In genomic region chr2:86436328-86436727, GRCh38 we compare ENCODE assay signal across 28 cellular contexts.
"Had no signal": no experiment of that assay in that cellular context is flagged by ENCODE, and none has a peak within 500 bp of the region (broad histone marks: within the 10 kb centered on the region; RNA-seq: fewer than 3 reads in every experiment).

No MANE protein-coding gene starts in this region.

- ATAC-seq: left colon; left lung; natural killer cell; psoas muscle; right lobe of liver; stimulated activated memory B cell treated with anti-CD40 and anti-IgM and Interleukin-4, amounts not matched to agents 10 μg/mL and 1 μg/mL and 100 μg/mL, for 72 hours; stimulated activated naive CD8-positive, alpha-beta T cell treated with anti-CD3 and anti-CD28 coated beads, Interleukin-15, amount 100 ng/mL, for 72 hours; upper lobe of right lung had no signal

- H3K4me1 ChIP-seq: left lung, neural progenitor cell, parathyroid adenoma, psoas muscle, right lobe of liver, upper lobe of right lung had no signal

- H3K36me3 ChIP-seq: left lung, neutrophil, right lobe of liver, thyroid gland, upper lobe of right lung had no signal

- DNase-seq: hypothalamus; immature natural killer cell; kidney; left colon; left lung; mesendoderm; naive B cell; natural killer cell; nephron progenitor cell; occipital lobe; psoas muscle; right lobe of liver; stimulated activated CD4-positive, alpha-beta T cell treated with anti-CD3 and anti-CD28 coated beads, Interleukin-1b, Interleukin-23, amount 100 ng/mL, for 48 hours; stimulated activated CD4-positive, alpha-beta T cell treated with anti-CD3 and anti-CD28 coated beads, Interleukin-2, amount 100 ng/mL, for 48 hours; stimulated activated CD4-positive, alpha-beta T cell treated with anti-CD3 and anti-CD28 coated beads, Interleukin-4, amount 100 ng/mL, for 4 hours; stimulated activated CD8-positive, alpha-beta memory T cell treated with anti-CD3 and anti-CD28 coated beads, Interleukin-4, amount 100 ng/mL, for 48 hours; stimulated activated naive CD4-positive, alpha-beta T cell treated with Interleukin-2 at 50 U/mL for 16 hours; stimulated activated naive CD8-positive, alpha-beta T cell treated with anti-CD3 and anti-CD28 coated beads, Interleukin-15, amount 100 ng/mL, for 72 hours; substantia nigra; thyroid gland; trophoblast cell; upper lobe of right lung had no signal

- H3K4me3 ChIP-seq: left lung, lung, neural progenitor cell, psoas muscle, right lobe of liver, smooth muscle cell, thyroid gland, upper lobe of right lung had no signal

- H3K27ac ChIP-seq: left lung, neural progenitor cell, neutrophil, parathyroid adenoma, psoas muscle, right lobe of liver, thyroid gland, upper lobe of right lung had no signal

- H3K27me3 ChIP-seq: left lung, neutrophil, right lobe of liver, thyroid gland, upper lobe of right lung had no signal
